In the genomic region with DNA sequence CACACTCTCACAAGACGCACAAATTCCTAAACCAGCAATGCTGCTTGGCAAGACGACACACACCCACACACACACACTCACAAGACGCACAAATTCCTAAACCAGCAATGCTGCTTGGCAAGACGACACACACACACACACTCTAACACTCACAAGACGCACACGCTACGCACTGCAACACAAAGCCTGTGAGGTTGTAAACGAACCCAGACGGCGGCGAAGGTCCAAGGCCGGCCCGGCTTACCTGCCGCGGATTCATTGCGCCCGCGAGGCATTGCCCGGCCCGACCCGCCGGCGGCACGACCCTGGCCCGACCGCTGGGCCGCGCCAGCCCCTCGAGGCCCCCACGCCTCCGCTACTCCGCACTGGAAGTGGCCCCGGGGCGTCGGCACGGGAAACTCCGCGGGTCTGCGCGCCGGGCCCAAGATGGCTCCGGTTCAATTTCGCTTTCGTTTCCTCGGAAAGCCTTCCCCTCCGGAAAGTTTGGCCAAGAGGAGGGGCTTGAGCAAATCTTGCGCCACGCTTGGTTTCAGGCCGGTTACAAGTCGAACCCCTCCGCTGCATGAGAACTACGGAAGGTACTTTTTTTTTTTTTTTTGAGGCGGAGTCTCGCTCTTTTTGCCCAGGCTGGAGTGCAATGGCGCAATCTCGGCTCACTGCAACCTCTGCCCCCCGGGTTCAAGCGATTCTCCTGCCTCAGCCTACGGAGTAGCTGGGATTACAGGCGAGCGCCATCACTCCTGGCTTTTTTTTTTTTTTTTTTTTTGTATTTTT, we compare ENCODE assay signal across 8 cellular contexts. TPM values are rescaled to one million over a fixed set of nuclear protein-coding genes. Genes with fewer than 3 reads are reported as not detected.
DNase-seq lines count a peak whose midpoint lies in the region; ATAC-seq and TF ChIP-seq lines count a peak whose summit lies in the region.

A gene with protein sequence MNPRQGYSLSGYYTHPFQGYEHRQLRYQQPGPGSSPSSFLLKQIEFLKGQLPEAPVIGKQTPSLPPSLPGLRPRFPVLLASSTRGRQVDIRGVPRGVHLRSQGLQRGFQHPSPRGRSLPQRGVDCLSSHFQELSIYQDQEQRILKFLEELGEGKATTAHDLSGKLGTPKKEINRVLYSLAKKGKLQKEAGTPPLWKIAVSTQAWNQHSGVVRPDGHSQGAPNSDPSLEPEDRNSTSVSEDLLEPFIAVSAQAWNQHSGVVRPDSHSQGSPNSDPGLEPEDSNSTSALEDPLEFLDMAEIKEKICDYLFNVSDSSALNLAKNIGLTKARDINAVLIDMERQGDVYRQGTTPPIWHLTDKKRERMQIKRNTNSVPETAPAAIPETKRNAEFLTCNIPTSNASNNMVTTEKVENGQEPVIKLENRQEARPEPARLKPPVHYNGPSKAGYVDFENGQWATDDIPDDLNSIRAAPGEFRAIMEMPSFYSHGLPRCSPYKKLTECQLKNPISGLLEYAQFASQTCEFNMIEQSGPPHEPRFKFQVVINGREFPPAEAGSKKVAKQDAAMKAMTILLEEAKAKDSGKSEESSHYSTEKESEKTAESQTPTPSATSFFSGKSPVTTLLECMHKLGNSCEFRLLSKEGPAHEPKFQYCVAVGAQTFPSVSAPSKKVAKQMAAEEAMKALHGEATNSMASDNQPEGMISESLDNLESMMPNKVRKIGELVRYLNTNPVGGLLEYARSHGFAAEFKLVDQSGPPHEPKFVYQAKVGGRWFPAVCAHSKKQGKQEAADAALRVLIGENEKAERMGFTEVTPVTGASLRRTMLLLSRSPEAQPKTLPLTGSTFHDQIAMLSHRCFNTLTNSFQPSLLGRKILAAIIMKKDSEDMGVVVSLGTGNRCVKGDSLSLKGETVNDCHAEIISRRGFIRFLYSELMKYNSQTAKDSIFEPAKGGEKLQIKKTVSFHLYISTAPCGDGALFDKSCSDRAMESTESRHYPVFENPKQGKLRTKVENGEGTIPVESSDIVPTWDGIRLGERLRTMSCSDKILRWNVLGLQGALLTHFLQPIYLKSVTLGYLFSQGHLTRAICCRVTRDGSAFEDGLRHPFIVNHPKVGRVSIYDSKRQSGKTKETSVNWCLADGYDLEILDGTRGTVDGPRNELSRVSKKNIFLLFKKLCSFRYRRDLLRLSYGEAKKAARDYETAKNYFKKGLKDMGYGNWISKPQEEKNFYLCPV (minus strand): TSS at position 439 of the 774 bp plus-strand sequence. CDS start 180 bp downstream, at position 259.

- H3K4me1 ChIP-seq in right lobe of liver = peaks cover 0 to 37% (median 13%) of the 10 kb centered on the region in 4 donors

- no peaks in the 10 kb centered on the region for H3K27me3 ChIP-seq in right lobe of liver

- intact Hi-C loops in right lobe of liver (cut with DNase I) = no loop called here

- peak within 1 kb of the TSS; percentile 93 to 96 (median 95) for H3K27ac ChIP-seq in right lobe of liver

- H3K36me3 ChIP-seq in right lobe of liver = no peaks in the 10 kb centered on the region

- WGBS in right lobe of liver (ENCODE audit: insufficient coverage, low coverage, low lambda C conversion rate, missing lambda C conversion rate) = under 1% methylated on average over 36 of the region's 61 CpGs

- DNase-seq in AG10803 (ENCODE audit: low read depth) (peak; percentile 99), NCI-H526 (lab: John Stamatoyannopoulos, UW) (peak; percentile 86 to 94), dermis blood vessel endothelial cell (peak; percentile 98), right lobe of liver (peak; percentile 91 to 96 (median 95))
- DNase-seq in activated CD4-positive, alpha-beta T cell treated with anti-CD3 and anti-CD28 coated beads, Interleukin-2, amount 50 U/mL, for 24 hours (ENCODE audit: low read depth in 1 of 2, low spot score in 1 of 2) = peak; percentile 78 to 91
- peak; percentile 94 for DNase-seq in stimulated activated CD4-positive, alpha-beta T cell treated with anti-CD3 and anti-CD28 coated beads, Interleukin-4, amount 100 ng/mL, for 24 hours

- TF ChIP-seq POLR2A in right lobe of liver (IDR thresholded peaks at IDR 0.05) = peak; percentile 33

- no peak for TF ChIP-seq CTCF in AG10803 (conservative IDR thresholded peaks at IDR 0.05; ENCODE audit: low read length)
- TF ChIP-seq CTCF in right lobe of liver (IDR thresholded peaks at IDR 0.05) = no peak

- H3K4me3 ChIP-seq in AG10803 (ENCODE audit: low read length) = peak within 1 kb of the TSS; percentile 89
- peak within 1 kb of the TSS; percentile 71 to 97 (median 77) for H3K4me3 ChIP-seq in right lobe of liver

- H3K9me3 ChIP-seq in right lobe of liver = no peaks in the 10 kb centered on the region

- ATAC-seq in GM19025 (IDR thresholded peaks at IDR 0.05; ENCODE audit: low read depth, unreplicated experiment) (peak; percentile 56), HG03378 (IDR thresholded peaks at IDR 0.05; ENCODE audit: unreplicated experiment) (peak; percentile 57), right lobe of liver (peak; percentile 92 to 94 (median 93))

RNA-seq across cellular contexts. Expression of the gene that starts here (rescaled TPM):
- 85.4 and 108 TPM in 2 replicates for total RNA-seq in dermis blood vessel endothelial cell
- 100 to 1,000 TPM in 1 of 6 experiments, 10 to 100 TPM in 5; 69.9 to 105 (median 78.7) TPM for total RNA-seq in right lobe of liver

Comparison
In these comparisons a context has a peak if more than half of its experiments do, and no peak if none do; other contexts are left out.
1. Peak in every context shown above with its lines: DNase-seq, ATAC-seq, H3K4me3 ChIP-seq and H3K27ac ChIP-seq.